In genomic region chrX:107450823-107451509, GRCh38 we compare ENCODE assay signal across 10 cellular contexts. TPM values are rescaled to one million over a fixed set of nuclear protein-coding genes. Genes with fewer than 3 reads are reported as not detected.
DNase-seq lines count a peak whose midpoint lies in the region; ATAC-seq and TF ChIP-seq lines count a peak whose summit lies in the region.
"Had no signal": no experiment of that assay in that cellular context is flagged by ENCODE, and none has a peak within 500 bp of the region (broad histone marks: within the 10 kb centered on the region; RNA-seq: fewer than 3 reads in every experiment).

No MANE protein-coding gene starts in this region.

- peak overlapping the region; percentile 53 for H3K4me3 Mint-ChIP-seq in endodermal cell
- peak overlapping the region; percentile 65 for H3K4me3 Mint-ChIP-seq in stimulated activated effector memory CD8-positive, alpha-beta T cell treated with anti-CD3 and anti-CD28 coated beads, Interleukin-12 subunit alpha, Interleukin-12 subunit beta, amount 100 ng/mL, for 72 hours

- 4% methylated on average over 18 of the region's 19 CpGs; no CpG with 5 or more reads in 1 of the 2 experiments for WGBS in endodermal cell (ENCODE audit: insufficient coverage in 1 of 2, insufficient read length in 1 of 2), 2 experiments

- H3K27ac Mint-ChIP-seq in endodermal cell = no peak overlapping the region
- peak overlapping the region; percentile 12 for H3K27ac Mint-ChIP-seq in stimulated activated effector memory CD8-positive, alpha-beta T cell treated with anti-CD3 and anti-CD28 coated beads, Interleukin-12 subunit alpha, Interleukin-12 subunit beta, amount 100 ng/mL, for 72 hours

- peak; percentile 71 for TF ChIP-seq CTCF in endodermal cell (conservative IDR thresholded peaks at IDR 0.05)

- H3K9ac ChIP-seq in endodermal cell (ENCODE audit: extremely low read depth, low read length, poor library complexity, severe bottlenecking) = no peak overlapping the region

- no peaks in the 10 kb centered on the region for H3K36me3 Mint-ChIP-seq in endodermal cell (ENCODE audit: low read depth)
- no peaks in the 10 kb centered on the region for H3K36me3 Mint-ChIP-seq in stimulated activated effector memory CD8-positive, alpha-beta T cell treated with anti-CD3 and anti-CD28 coated beads, Interleukin-12 subunit alpha, Interleukin-12 subunit beta, amount 100 ng/mL, for 72 hours

- ATAC-seq in stimulated activated effector memory CD8-positive, alpha-beta T cell treated with anti-CD3 and anti-CD28 coated beads, Interleukin-12 subunit alpha, Interleukin-12 subunit beta, amount 100 ng/mL, for 72 hours = peak; percentile 66

- H3K9me3 ChIP-seq in endodermal cell (ENCODE audit: control insufficient read depth, low read length) = no peaks in the 10 kb centered on the region

- peaks cover 95% of the 10 kb centered on the region for H3K27me3 ChIP-seq in endodermal cell (ENCODE audit: control insufficient read depth, insufficient read depth, low read length, poor library complexity, severe bottlenecking)

- peaks cover 19% of the 10 kb centered on the region for H3K4me1 Mint-ChIP-seq in endodermal cell
- peaks cover 35% of the 10 kb centered on the region for H3K4me1 Mint-ChIP-seq in stimulated activated effector memory CD8-positive, alpha-beta T cell treated with anti-CD3 and anti-CD28 coated beads, Interleukin-12 subunit alpha, Interleukin-12 subunit beta, amount 100 ng/mL, for 72 hours

- H3K4me1 ChIP-seq in endodermal cell (ENCODE audit: control insufficient read depth, insufficient read depth, low read length) = no peaks in the 10 kb centered on the region

- peaks cover 43% of the 10 kb centered on the region for H3K9me3 Mint-ChIP-seq in endodermal cell
- no peaks in the 10 kb centered on the region for H3K9me3 Mint-ChIP-seq in stimulated activated effector memory CD8-positive, alpha-beta T cell treated with anti-CD3 and anti-CD28 coated beads, Interleukin-12 subunit alpha, Interleukin-12 subunit beta, amount 100 ng/mL, for 72 hours

- peaks cover 37% of the 10 kb centered on the region for H3K27me3 Mint-ChIP-seq in endodermal cell (ENCODE audit: insufficient read depth)

- H3K27ac ChIP-seq in endodermal cell (ENCODE audit: low read depth, low read length) = no peak overlapping the region

- peak; percentile 61 for DNase-seq in activated CD8-positive, alpha-beta memory T cell treated with anti-CD3 and anti-CD28 coated beads for 24 hours
- no peak for DNase-seq in activated CD8-positive, alpha-beta memory T cell treated with anti-CD3 and anti-CD28 coated beads, Interleukin-2, amount 50 U/mL, for 48 hours
- peak; percentile 4 for DNase-seq in NCI-H2227 treated with DMSO at 0.1 percent for 48 hours (lab: John Stamatoyannopoulos, UW)
- DNase-seq in endodermal cell = peak; percentile 94
- DNase-seq in stimulated activated effector memory CD8-positive, alpha-beta T cell treated with anti-CD3 and anti-CD28 coated beads, Interleukin-12 subunit alpha, Interleukin-12 subunit beta, amount 100 ng/mL, for 72 hours (ENCODE audit: low spot score in 2 of 2) = peak in 1 of 2 donors; percentile 54
- DNase-seq in DMS114 treated with DMSO at 0.1 percent for 48 hours (lab: John Stamatoyannopoulos, UW; ENCODE audit: unreplicated experiment) = no peak
- DNase-seq in activated effector memory CD4-positive, alpha-beta T cell treated with Interleukin-2 at 50 U/mL for 16 hours = no peak
- no peak for DNase-seq in foreskin melanocyte
- DNase-seq: effector CD4-positive, alpha-beta T cell had no signal

- no peak overlapping the region for H3K4me3 ChIP-seq in endodermal cell (ENCODE audit: low read length)

- no peaks in the 10 kb centered on the region for H3K36me3 ChIP-seq in endodermal cell (ENCODE audit: control insufficient read depth, insufficient read depth, low read length)

RNA-seq across cellular contexts. Expression of gene FRMPD3, which starts 1.5 kb away (rescaled TPM):
- under 1 TPM in 1 of 2 donors, not detected in 1; 0.24 TPM for total RNA-seq in endodermal cell
- 2.5 TPM for polyA plus RNA-seq in endodermal cell (2013, experiment 1 of 2)
- polyA plus RNA-seq in endodermal cell (2013, experiment 2 of 2) = 2.2 TPM
- total RNA-seq: T-helper 1 cell treated with Interleukin-12 subunit alpha and Interleukin-12 subunit beta and Interleukin-4 antibody, amounts not matched to agents 30 ng/mL and 1 ng/mL, for 36 hours had no signal

Comparison
In these comparisons a context has a peak if more than half of its experiments do, and no peak if none do; other contexts are left out.
1. DNase-seq: peak in activated CD8-positive, alpha-beta memory T cell treated with anti-CD3 and anti-CD28 coated beads for 24 hours (single experiment), NCI-H2227 treated with DMSO at 0.1 percent for 48 hours (single experiment) and endodermal cell (single experiment); none in activated CD8-positive, alpha-beta memory T cell treated with anti-CD3 and anti-CD28 coated beads, Interleukin-2, amount 50 U/mL, for 48 hours (single experiment), DMS114 treated with DMSO at 0.1 percent for 48 hours (single experiment), activated effector memory CD4-positive, alpha-beta T cell treated with Interleukin-2 at 50 U/mL for 16 hours (single experiment) and foreskin melanocyte (single experiment).